Comparison of ENCODE assay signal across 8 cellular contexts in the genomic region with DNA sequence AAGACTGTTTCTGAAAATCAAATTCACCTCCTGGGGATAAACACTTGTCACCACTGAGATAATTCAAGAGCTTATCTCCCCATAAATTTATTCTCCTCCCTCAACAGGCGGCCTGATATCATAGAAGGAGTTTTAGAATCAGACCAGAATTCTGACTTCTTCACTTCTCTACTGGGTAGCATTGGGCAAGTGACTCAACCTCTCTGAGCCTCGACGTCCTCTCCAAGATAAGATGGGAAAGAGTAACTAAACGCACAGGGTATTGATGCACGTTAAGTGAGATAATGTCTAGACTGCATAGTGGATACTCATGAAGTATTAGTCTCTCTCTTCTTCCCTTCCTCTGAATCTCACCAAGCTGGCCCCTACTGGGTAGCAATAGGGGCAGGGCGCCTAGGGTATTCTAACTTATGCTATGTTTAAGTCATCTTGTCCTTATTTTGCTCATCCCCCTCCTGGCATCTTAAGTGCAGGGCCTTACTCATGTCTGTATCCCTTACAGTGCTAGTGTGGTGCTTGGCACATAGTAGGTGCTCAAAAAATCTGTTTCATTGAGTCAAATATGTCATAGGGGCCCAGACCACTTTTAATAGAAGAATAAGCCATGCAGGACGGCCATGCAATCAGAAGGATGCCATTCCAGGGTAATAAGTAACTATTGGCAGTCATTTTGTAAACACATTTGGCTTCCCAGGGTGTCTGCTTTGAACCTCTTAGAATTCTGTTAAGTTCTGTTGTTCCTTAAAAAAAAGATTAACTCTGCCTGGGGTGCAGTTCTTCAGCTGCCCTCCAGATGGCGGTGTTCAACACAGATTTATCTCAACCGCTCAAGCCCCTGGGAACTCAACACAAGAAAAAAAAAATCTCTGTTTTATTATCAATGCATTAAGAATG.
A peak's percentile ranks its signal among the peaks of the same experiment; 100 is the strongest.
DNase-seq lines count a peak whose midpoint lies in the region; ATAC-seq and TF ChIP-seq lines count a peak whose summit lies in the region.

No MANE protein-coding gene starts in this region.

- H3K9ac ChIP-seq in SU-DHL-6 (ENCODE audit: low read length) = no peak overlapping the region

- H3K27me3 ChIP-seq in SU-DHL-6 (ENCODE audit: low read length) (no peaks in the 10 kb centered on the region), stomach (peaks cover 0 to 40% (median 8%) of the 10 kb centered on the region in 3 donors)

- H3K27ac ChIP-seq in SU-DHL-6 (ENCODE audit: low read depth, low read length) (no peak overlapping the region), stomach (no peak overlapping the region)

- no peaks in the 10 kb centered on the region for H4K20me1 ChIP-seq in SU-DHL-6 (ENCODE audit: low read depth, low read length)

- H3K4me2 ChIP-seq in SU-DHL-6 (ENCODE audit: low read depth, low read length, poor library complexity, severe bottlenecking) = no peak overlapping the region

- ATAC-seq in memory B cell (ENCODE audit: low read depth) (no peak), GM21447 (IDR thresholded peaks at IDR 0.05; ENCODE audit: unreplicated experiment) (no peak)

- H3K36me3 ChIP-seq in SU-DHL-6 (ENCODE audit: low read length) (no peaks in the 10 kb centered on the region), stomach (no peaks in the 10 kb centered on the region)

- no peak overlapping the region for H3K4me3 ChIP-seq in SU-DHL-6 (ENCODE audit: insufficient read depth, low read length, poor library complexity, severe bottlenecking)
- H3K4me3 ChIP-seq in stomach = no peak overlapping the region

- WGBS in stomach, 5 donors = 49 to 58% (median 54%) methylated on average over 8 to 9 of the region's 9 CpGs

- no peak overlapping the region for H3K27ac Mint-ChIP-seq in memory B cell

- TF ChIP-seq POLR2A in stomach (IDR thresholded peaks at IDR 0.05) = no peak

- H2AFZ ChIP-seq in SU-DHL-6 (ENCODE audit: low read depth, low read length, severe bottlenecking) = no peak overlapping the region

- no peak overlapping the region for H3K4me3 Mint-ChIP-seq in memory B cell

- H3K9me3 Mint-ChIP-seq in memory B cell = no peaks in the 10 kb centered on the region

- H3F3A ChIP-seq in SU-DHL-6 (ENCODE audit: insufficient read depth) = no peaks in the 10 kb centered on the region

- peak; percentile 94 for TF ChIP-seq CTCF in SU-DHL-6 (IDR thresholded peaks at IDR 0.05; ENCODE audit: insufficient read depth, low read length, poor library complexity, severe bottlenecking)
- TF ChIP-seq CTCF in stomach (IDR thresholded peaks at IDR 0.05) = peak in 6 of 7 experiments; percentile 63 to 98 (median 90)

- peak; percentile 48 for DNase-seq in SIG-M5 treated with dmso at 0.1 percent for 504 hours (lab: John Stamatoyannopoulos, UW; ENCODE audit: unreplicated experiment)
- DNase-seq in SIG-M5 (lab: John Stamatoyannopoulos, UW) = no peak
- DNase-seq in LHCN-M2 (ENCODE audit: low read depth) = peak; percentile 26
- DNase-seq in ecto neural progenitor cell (ENCODE audit: low spot score) = peak; percentile 69
- DNase-seq in memory B cell (ENCODE audit: low spot score in 2 of 2) = peak; percentile 21 to 26
- peak; percentile 28 for DNase-seq in stomach

- H3K27me3 Mint-ChIP-seq in memory B cell = peaks cover 24% of the 10 kb centered on the region

- no peaks in the 10 kb centered on the region for H3K9me2 ChIP-seq in SU-DHL-6 (replicated peaks; ENCODE audit: insufficient read depth, low read length)

- intact Hi-C loops in stomach (cut with DNase I; ENCODE audit: low total_unique reads) = no loop called here

- no peaks in the 10 kb centered on the region for H3K79me2 ChIP-seq in SU-DHL-6 (ENCODE audit: insufficient read depth, low read length)

- no peaks in the 10 kb centered on the region for H3K36me3 Mint-ChIP-seq in memory B cell

- no peaks in the 10 kb centered on the region for H3K4me1 Mint-ChIP-seq in memory B cell

- H3K4me1 ChIP-seq in stomach = no peaks in the 10 kb centered on the region

- H3K9me3 ChIP-seq in SU-DHL-6 (ENCODE audit: insufficient read depth, low read length) (no peaks in the 10 kb centered on the region), stomach (no peaks in the 10 kb centered on the region)

- TF ChIP-seq EP300 in stomach (IDR thresholded peaks at IDR 0.05) = no peak
